1 cellular context compared by ENCODE assay signal in genomic region chr2:2902551-2903216, GRCh38.
TF ChIP-seq lines count a peak whose summit lies in the region.

No MANE protein-coding gene starts in this region.

TF ChIP-seq in SK-N-SH, 30 proteins besides CTCF, POLR2A, EP300 and RAD21 (continued from another document):
- TF ChIP-seq REST (IDR thresholded peaks at IDR 0.05; ENCODE audit: low read depth, low read length) (no peak), USF2 (IDR thresholded peaks at IDR 0.05; ENCODE audit: borderline replicate concordance, low read depth, low read length) (no peak), TAF1 (IDR thresholded peaks at IDR 0.05; ENCODE audit: borderline replicate concordance, low read depth, low read length) (no peak), MXI1 (IDR thresholded peaks at IDR 0.05; ENCODE audit: low read depth, low read length) (no peak), TCF12 (IDR thresholded peaks at IDR 0.05) (no peak), FOXM1 (IDR thresholded peaks at IDR 0.05; ENCODE audit: low read depth) (no peak), SIN3A (IDR thresholded peaks at IDR 0.05; ENCODE audit: borderline replicate concordance, low read depth, low read length) (no peak), GATA2 (CRISPR knock-in tag; IDR thresholded peaks at IDR 0.05) (no peak), EZH2phosphoT487 (IDR thresholded peaks at IDR 0.05; ENCODE audit: borderline replicate concordance, low read depth) (no peak), ELF1 (IDR thresholded peaks at IDR 0.05) (no peak)
